8 cellular contexts compared by ENCODE assay signal in genomic region chr15:98549003-98549402, GRCh38.
A peak's percentile ranks its signal among the peaks of the same experiment; 100 is the strongest.
DNase-seq lines count a peak whose midpoint lies in the region; ATAC-seq, FAIRE-seq and TF ChIP-seq lines count a peak whose summit lies in the region.
"Had no signal": no experiment of that assay in that cellular context is flagged by ENCODE, and none has a peak within 500 bp of the region (broad histone marks: within the 10 kb centered on the region; RNA-seq: fewer than 3 reads in every experiment).

No MANE protein-coding gene starts in this region.

- H3K27ac ChIP-seq in IMR-90 (ENCODE audit: insufficient read depth, low read length) (peak overlapping the region; percentile 92), astrocyte (ENCODE audit: low read depth, low read length) (no peak overlapping the region), kidney (ENCODE audit: low read depth in 2 of 2, low read length in 2 of 2) (no peak overlapping the region), PC-9 (no peak overlapping the region)

- H3K4me3 ChIP-seq in IMR-90 (ENCODE audit: insufficient read depth, low read depth, low read length) (peak overlapping the region; percentile 24), astrocyte (ENCODE audit: insufficient read depth, low read depth, low read length) (no peak overlapping the region), kidney (ENCODE audit: low read length in 2 of 2) (peak overlapping the region; percentile 15 to 62), PC-9 (no peak overlapping the region)

- peak overlapping the region; percentile 66 for H3K27ac Mint-ChIP-seq in astrocyte (ENCODE audit: unreplicated experiment)
- no peak overlapping the region for H3K27ac Mint-ChIP-seq in stimulated activated effector memory CD8-positive, alpha-beta T cell treated with anti-CD3 and anti-CD28 coated beads, Interleukin-12 subunit alpha, Interleukin-12 subunit beta, amount 100 ng/mL, for 72 hours

- H4K5ac ChIP-seq in IMR-90 (ENCODE audit: low read depth, low read length): no peak overlapping the region; the same call in 1 of the 2 replicates

- peak overlapping the region; percentile 55 for H2AK9ac ChIP-seq in IMR-90 (replicated peaks; ENCODE audit: low read depth, low read length, poor library complexity)

- intact Hi-C loops in IMR-90 (cut with micrococcal nuclease) (no loop called here), kidney (cut with DNase I) (no loop called here), PC-9 (cut with micrococcal nuclease; ENCODE audit: unreplicated experiment) (no loop called here)

- H3K18ac ChIP-seq in IMR-90 (ENCODE audit: low read depth, low read length): peak overlapping the region; percentile 30; the same call in 1 of the 2 replicates

- H2BK120ac ChIP-seq in IMR-90 (ENCODE audit: low read depth, low read length): peak overlapping the region; percentile 69

- H3K14ac ChIP-seq in IMR-90 (replicated peaks; ENCODE audit: low read depth, low read length): no peak overlapping the region

- no peak for TF ChIP-seq POLR2A in IMR-90 (IDR thresholded peaks at IDR 0.05; ENCODE audit: low read depth, low read length)

- peak overlapping the region; percentile 57 for H4K91ac ChIP-seq in IMR-90 (ENCODE audit: insufficient read depth, low read depth, low read length)

- H3K79me1 ChIP-seq in IMR-90 (ENCODE audit: low read depth in 1 of 2, low read length in 2 of 2): no peaks in the 10 kb centered on the region

- H3F3A ChIP-seq in PC-9 (ENCODE audit: insufficient read depth, low read depth): no peaks in the 10 kb centered on the region

- no peak overlapping the region for H2BK5ac ChIP-seq in IMR-90 (ENCODE audit: low read depth, low read length, poor library complexity, severe bottlenecking)

- H3K27me3 ChIP-seq in IMR-90 (ENCODE audit: control insufficient read depth, insufficient read depth, low read length) (0 out of 2 replicates have a peak, but pooled peaks cover 1% of the 10 kb centered on the region), astrocyte (ENCODE audit: insufficient read depth, low read length) (no peaks in the 10 kb centered on the region), PC-9 (ENCODE audit: insufficient read depth, low read depth) (peaks cover 72% of the 10 kb centered on the region)

- peak overlapping the region; percentile 27 to 84; a peak in 2 of 4 replicates for H4K8ac ChIP-seq in IMR-90 (ENCODE audit: low read depth in 2 of 2, low read length in 2 of 2)

- FAIRE-seq in astrocyte (lab: Jason Lieb, UNC): no peak
- FAIRE-seq in kidney (lab: Jason Lieb, UNC): no peak

- no TSS peak for BruUV-seq in IMR-90 (replicated peaks; lab: Mats Ljungman, UMichigan)
- BruUV-seq in PC-9 (replicated peaks; lab: Mats Ljungman, UMichigan): no TSS peak

- peaks cover 14% of the 10 kb centered on the region for H3K4me1 Mint-ChIP-seq in astrocyte (ENCODE audit: low read depth, unreplicated experiment)
- H3K4me1 Mint-ChIP-seq in stimulated activated effector memory CD8-positive, alpha-beta T cell treated with anti-CD3 and anti-CD28 coated beads, Interleukin-12 subunit alpha, Interleukin-12 subunit beta, amount 100 ng/mL, for 72 hours: peaks cover 18% of the 10 kb centered on the region

- CTCF ChIA-PET in IMR-90 (lab: Yijun Ruan, JAX) (no interaction called here), PC-9 (lab: Charles Lee) (interaction anchor here (0.7 kb wide), 1 partner anchor 7 kb away, joined by 3 read pairs; no protein-coding TSS in a partner anchor)

- H4K20me1 ChIP-seq in IMR-90 (ENCODE audit: insufficient read depth, low read length) (no peaks in the 10 kb centered on the region), astrocyte (ENCODE audit: insufficient read depth, low read length) (no peaks in the 10 kb centered on the region), PC-9 (ENCODE audit: insufficient read depth) (no peaks in the 10 kb centered on the region)

- WGBS in IMR-90 (ENCODE audit: extremely low coverage in 2 of 2, insufficient read length in 1 of 2), 2 experiments: no CpG with 5 or more reads among the region's 11 CpGs

- H2BK15ac ChIP-seq in IMR-90 (ENCODE audit: low read depth, low read length): peak overlapping the region; percentile 7; the same call in 2 of the 3 replicates

- peaks cover 5% of the 10 kb centered on the region for H3K36me3 Mint-ChIP-seq in astrocyte (ENCODE audit: low read depth, unreplicated experiment)
- H3K36me3 Mint-ChIP-seq in stimulated activated effector memory CD8-positive, alpha-beta T cell treated with anti-CD3 and anti-CD28 coated beads, Interleukin-12 subunit alpha, Interleukin-12 subunit beta, amount 100 ng/mL, for 72 hours: no peaks in the 10 kb centered on the region

- no peak overlapping the region; the same call in 1 of the 2 replicates for H3K23ac ChIP-seq in IMR-90 (ENCODE audit: low read depth, low read length)

- POLR2A ChIA-PET in IMR-90 (lab: Charles Lee; ENCODE audit: unreplicated experiment): no interaction called here
- POLR2A ChIA-PET in PC-9 (lab: Charles Lee; ENCODE audit: unreplicated experiment): no interaction called here

- H3K27me3 Mint-ChIP-seq in astrocyte (ENCODE audit: low read depth, unreplicated experiment): peaks cover 6% of the 10 kb centered on the region

- H2AFZ ChIP-seq in IMR-90 (replicated peaks; ENCODE audit: low read length, poor library complexity) (peak overlapping the region; percentile 90), astrocyte (ENCODE audit: low read depth, low read length) (peak overlapping the region; percentile 97), PC-9 (no peak overlapping the region)

- peak overlapping the region; percentile 57 for H2BK20ac ChIP-seq in IMR-90 (ENCODE audit: low read depth, low read length)

- H3K4me1 ChIP-seq in IMR-90 (ENCODE audit: control insufficient read depth, insufficient read depth, low read length): no peaks in the 10 kb centered on the region
- H3K4me1 ChIP-seq in astrocyte (ENCODE audit: insufficient read depth, low read length): peaks cover 7% of the 10 kb centered on the region
- no peaks in the 10 kb centered on the region for H3K4me1 ChIP-seq in kidney (ENCODE audit: control insufficient read depth in 1 of 2, insufficient read depth in 1 of 2, low read depth in 1 of 2, low read length in 2 of 2)
- no peaks in the 10 kb centered on the region for H3K4me1 ChIP-seq in PC-9 (replicated peaks; ENCODE audit: insufficient read depth)

- peak overlapping the region; percentile 46 for H3K9ac ChIP-seq in IMR-90 (ENCODE audit: low read depth, low read length)
- H3K9ac ChIP-seq in astrocyte (ENCODE audit: low read length): peak overlapping the region; percentile 58
- peak overlapping the region in 1 of 2 donors; percentile 20 for H3K9ac ChIP-seq in kidney (ENCODE audit: low read length in 2 of 2)

- H3K9me3 ChIP-seq in IMR-90 (ENCODE audit: control insufficient read depth, insufficient read depth, low read length) (no peaks in the 10 kb centered on the region), astrocyte (ENCODE audit: insufficient read depth, low read depth, low read length) (no peaks in the 10 kb centered on the region), kidney (ENCODE audit: control insufficient read depth in 1 of 2, low read length in 2 of 2) (no peaks in the 10 kb centered on the region), PC-9 (ENCODE audit: insufficient read depth, low read depth) (no peaks in the 10 kb centered on the region)

- H2AK5ac ChIP-seq in IMR-90 (ENCODE audit: low read depth, low read length): peak overlapping the region; percentile 49; the same call in 1 of the 2 replicates

- no peak for TF ChIP-seq CTCF in IMR-90 (conservative IDR thresholded peaks at IDR 0.05; ENCODE audit: low read depth, low read length)
- no peak for TF ChIP-seq CTCF in astrocyte (IDR thresholded peaks at IDR 0.05; ENCODE audit: insufficient read depth, low read depth, low read length)
- no peak for TF ChIP-seq CTCF in kidney (IDR thresholded peaks at IDR 0.05; ENCODE audit: borderline replicate concordance, extremely low read depth, insufficient read depth)
- no peak for TF ChIP-seq CTCF in PC-9 (conservative IDR thresholded peaks at IDR 0.05)

- TF ChIP-seq RAD21 in IMR-90 (IDR thresholded peaks at IDR 0.05; ENCODE audit: low read length): no peak

- no peaks in the 10 kb centered on the region for H3K79me2 ChIP-seq in astrocyte (ENCODE audit: insufficient read depth, low read length)
- no peaks in the 10 kb centered on the region for H3K79me2 ChIP-seq in PC-9 (ENCODE audit: low read depth)

- in situ Hi-C loops in IMR-90 (cut with MboI; ENCODE audit: low sequenced_read_pairs): no loop called here

- H3K9me1 ChIP-seq in IMR-90 (ENCODE audit: insufficient read depth, low read length): 0 out of 2 replicates have a peak, but pooled peaks cover 3% of the 10 kb centered on the region

- peak overlapping the region; percentile 68; the same call in 1 of the 2 replicates for H3K56ac ChIP-seq in IMR-90 (ENCODE audit: extremely low read depth, insufficient read depth, low read length)

- DNase-seq in IMR-90 (no peak), astrocyte (ENCODE audit: low read depth) (no peak), kidney (no peak), glomerular visceral epithelial cell (ENCODE audit: extremely low spot score) (no peak), PC-9 (no peak)
- no peak for DNase-seq in stimulated activated effector memory CD8-positive, alpha-beta T cell treated with anti-CD3 and anti-CD28 coated beads, Interleukin-12 subunit alpha, Interleukin-12 subunit beta, amount 100 ng/mL, for 72 hours (ENCODE audit: low spot score in 2 of 2)
- DNase-seq: NCI-H774 had no signal

- H3K9me2 ChIP-seq in PC-9 (ENCODE audit: insufficient read depth): no peaks in the 10 kb centered on the region

- peak overlapping the region; percentile 93 for H3K4me3 Mint-ChIP-seq in astrocyte (ENCODE audit: unreplicated experiment)
- peak overlapping the region; percentile 63 for H3K4me3 Mint-ChIP-seq in stimulated activated effector memory CD8-positive, alpha-beta T cell treated with anti-CD3 and anti-CD28 coated beads, Interleukin-12 subunit alpha, Interleukin-12 subunit beta, amount 100 ng/mL, for 72 hours

- dilution Hi-C loops in IMR-90 (cut with HindIII; ENCODE audit: low sequenced_read_pairs, unreplicated experiment): no loop called here

- peak overlapping the region; percentile 59 for H3K4ac ChIP-seq in IMR-90 (ENCODE audit: low read depth, low read length)

- ATAC-seq in IMR-90 (ENCODE audit: low read depth) (no peak), GM18517 (IDR thresholded peaks at IDR 0.05; ENCODE audit: unreplicated experiment) (no peak)
- no peak for ATAC-seq in stimulated activated effector memory CD8-positive, alpha-beta T cell treated with anti-CD3 and anti-CD28 coated beads, Interleukin-12 subunit alpha, Interleukin-12 subunit beta, amount 100 ng/mL, for 72 hours

- H3K4me2 ChIP-seq in IMR-90 (ENCODE audit: low read depth, low read length) (peak overlapping the region; percentile 77), astrocyte (ENCODE audit: low read length) (peak overlapping the region; percentile 95), PC-9 (no peak overlapping the region)

- peaks cover 2% of the 10 kb centered on the region for H3K9me3 Mint-ChIP-seq in astrocyte (ENCODE audit: unreplicated experiment)
- no peaks in the 10 kb centered on the region for H3K9me3 Mint-ChIP-seq in stimulated activated effector memory CD8-positive, alpha-beta T cell treated with anti-CD3 and anti-CD28 coated beads, Interleukin-12 subunit alpha, Interleukin-12 subunit beta, amount 100 ng/mL, for 72 hours

- H3K36me3 ChIP-seq in IMR-90 (ENCODE audit: control insufficient read depth, insufficient read depth, low read length) (no peaks in the 10 kb centered on the region), astrocyte (ENCODE audit: insufficient read depth, low read length) (no peaks in the 10 kb centered on the region), kidney (ENCODE audit: control insufficient read depth in 1 of 2, insufficient read depth in 2 of 2, low read length in 2 of 2) (no peaks in the 10 kb centered on the region), PC-9 (ENCODE audit: low read depth) (no peaks in the 10 kb centered on the region)

Comparison
In these comparisons a context has a peak if more than half of its experiments do, and no peak if none do; other contexts are left out.
1. H3K4me3 ChIP-seq: peak in IMR-90 (single experiment) and kidney (2 of 2); none in astrocyte (single experiment) and PC-9 (single experiment).